In genomic region chr1:39691383-39692151, GRCh38 we compare ENCODE assay signal across 8 cellular contexts. TPM values are rescaled to one million over a fixed set of nuclear protein-coding genes. Genes with fewer than 3 reads are reported as not detected.
DNase-seq lines count a peak whose midpoint lies in the region; ATAC-seq and TF ChIP-seq lines count a peak whose summit lies in the region.

HPCAL4 (minus strand) TSS chr1:39691433; CDS start chr1:39684603, 6,830 bp downstream.

- no peak within 1 kb of the TSS for H3K27ac Mint-ChIP-seq in chondrocyte (ENCODE audit: unreplicated experiment)

- TF ChIP-seq POLR2A in GM18505 (IDR thresholded peaks at IDR 0.05; ENCODE audit: borderline replicate concordance, extremely low read depth, insufficient read depth, insufficient read length), result no peak

- H3K36me3 Mint-ChIP-seq in chondrocyte (ENCODE audit: low read depth), result no peaks in the 10 kb centered on the region

- peak; percentile 61 for ATAC-seq in GM18505 (IDR thresholded peaks at IDR 0.05; ENCODE audit: unreplicated experiment)
- peak; percentile 93 for ATAC-seq in HG03135 (IDR thresholded peaks at IDR 0.05; ENCODE audit: unreplicated experiment)
- ATAC-seq in GM19397 (IDR thresholded peaks at IDR 0.05; ENCODE audit: unreplicated experiment), result no peak

- peak within 1 kb of the TSS; percentile 42 for H3K4me3 Mint-ChIP-seq in chondrocyte (ENCODE audit: unreplicated experiment)

- DNase-seq in NCI-H2227 (lab: John Stamatoyannopoulos, UW; ENCODE audit: unreplicated experiment) (peak; percentile 97), chondrocyte (ENCODE audit: low spot score) (no peak), kidney tubule cell (ENCODE audit: low spot score) (peak; percentile 89)
- DNase-seq in activated CD4-positive, alpha-beta T cell treated with anti-CD3 and anti-CD28 coated beads for 4 hours, result peak; percentile 89 to 94
- peak; percentile 72 to 81 for DNase-seq in stimulated activated CD4-positive, alpha-beta T cell treated with anti-CD3 and anti-CD28 coated beads, Interleukin-1b, Interleukin-23, amount 100 ng/mL, for 1 hour (ENCODE audit: low read depth in 2 of 2)

- H3K9me3 Mint-ChIP-seq in chondrocyte (ENCODE audit: low read depth), result no peaks in the 10 kb centered on the region

- no peak for TF ChIP-seq CTCF in chondrocyte (IDR thresholded peaks at IDR 0.05)

- peaks cover 12% of the 10 kb centered on the region for H3K4me1 Mint-ChIP-seq in chondrocyte (ENCODE audit: low read depth)

- peaks cover 73% of the 10 kb centered on the region for H3K27me3 Mint-ChIP-seq in chondrocyte (ENCODE audit: low read depth)

RNA-seq across cellular contexts. Expression of gene HPCAL4, which starts in this region (rescaled TPM):
- not detected in 3 replicates for total RNA-seq in chondrocyte
